Comparison of ENCODE assay signal across 18 cellular contexts in genomic region chr7:105032553-105033214, GRCh38. TPM values are rescaled to one million over a fixed set of nuclear protein-coding genes. Genes with fewer than 3 reads are reported as not detected.
DNase-seq lines count a peak whose midpoint lies in the region; ATAC-seq and TF ChIP-seq lines count a peak whose summit lies in the region.
"Had no signal": no experiment of that assay in that cellular context is flagged by ENCODE, and none has a peak within 500 bp of the region (broad histone marks: within the 10 kb centered on the region; RNA-seq: fewer than 3 reads in every experiment).

No MANE protein-coding gene starts in this region.

- H3K4me3 Mint-ChIP-seq in activated T-cell treated with anti-CD3 and anti-CD28 coated beads, Interleukin-2, amount 50 U/mL, for 24 hours = no peak overlapping the region
- no peak overlapping the region for H3K4me3 Mint-ChIP-seq in CD4-positive, alpha-beta T cell
- H3K4me3 Mint-ChIP-seq in effector memory CD8-positive, alpha-beta T cell = peak overlapping the region in 1 of 2 donors; percentile 35
- H3K4me3 Mint-ChIP-seq: GM23338 had no signal

- no peak for DNase-seq in activated T-cell treated with anti-CD3 and anti-CD28 coated beads, Interleukin-2, amount 50 U/mL, for 24 hours
- no peak for DNase-seq in activated T-cell treated with anti-CD3 and anti-CD28 coated beads for 4 hours
- no peak for DNase-seq in CD4-positive, alpha-beta T cell
- peak; percentile 29 for DNase-seq in SW480 (ENCODE audit: low spot score)
- DNase-seq in effector memory CD8-positive, alpha-beta T cell = no peak
- DNase-seq in stimulated activated CD4-positive, alpha-beta T cell treated with anti-CD3 and anti-CD28 coated beads, Interleukin-2, amount 100 ng/mL, for 48 hours = no peak
- no peak for DNase-seq in activated CD8-positive, alpha-beta memory T cell treated with anti-CD3 and anti-CD28 coated beads, Interleukin-2, amount 50 U/mL, for 48 hours
- DNase-seq: C1 segment of cervical spinal cord, DMS53, MV-4-11, NCI-H1417, NCI-H1930, NCI-H526 treated with DMSO at 0.1 percent for 48 hours, OCI-M1, SIG-M5 had no signal

- no peak for ATAC-seq in CD4-positive, alpha-beta T cell (ENCODE audit: poor library complexity)
- peak; percentile 20 for ATAC-seq in effector memory CD8-positive, alpha-beta T cell (replicated peaks)
- no peak for ATAC-seq in GM19023 (IDR thresholded peaks at IDR 0.05; ENCODE audit: unreplicated experiment)
- ATAC-seq: HCT116 had no signal

- H3K27ac Mint-ChIP-seq in activated T-cell treated with anti-CD3 and anti-CD28 coated beads, Interleukin-2, amount 50 U/mL, for 24 hours = peak overlapping the region; percentile 80
- peak overlapping the region; percentile 45 for H3K27ac Mint-ChIP-seq in CD4-positive, alpha-beta T cell
- H3K27ac Mint-ChIP-seq in effector memory CD8-positive, alpha-beta T cell = no peak overlapping the region
- H3K27ac Mint-ChIP-seq: GM23338 had no signal

- CTCF ChIA-PET in CD4-positive, alpha-beta T cell (lab: Charles Lee) = no interaction called here

- no peak for TF ChIP-seq CTCF in CD4-positive, alpha-beta T cell (IDR thresholded peaks at IDR 0.05)

- no peaks in the 10 kb centered on the region for H3K27me3 ChIP-seq in CD4-positive, alpha-beta T cell (ENCODE audit: control insufficient read depth, insufficient read depth, low read length)

- POLR2A ChIA-PET in CD4-positive, alpha-beta T cell (lab: Charles Lee) = no interaction called here

- H3K4me1 Mint-ChIP-seq in activated T-cell treated with anti-CD3 and anti-CD28 coated beads, Interleukin-2, amount 50 U/mL, for 24 hours (ENCODE audit: low read depth) = peaks cover 74% of the 10 kb centered on the region
- H3K4me1 Mint-ChIP-seq in CD4-positive, alpha-beta T cell (ENCODE audit: low read depth) = peaks cover 78% of the 10 kb centered on the region
- H3K4me1 Mint-ChIP-seq in effector memory CD8-positive, alpha-beta T cell (ENCODE audit: low read depth in 2 of 2) = peaks cover 56 to 68% of the 10 kb centered on the region in 2 donors

- intact Hi-C loops in CD4-positive, alpha-beta T cell (cut with DNase I, micrococcal nuclease) = no loop called here

- H3K27me3 Mint-ChIP-seq in activated T-cell treated with anti-CD3 and anti-CD28 coated beads, Interleukin-2, amount 50 U/mL, for 24 hours = no peaks in the 10 kb centered on the region
- no peaks in the 10 kb centered on the region for H3K27me3 Mint-ChIP-seq in CD4-positive, alpha-beta T cell
- no peaks in the 10 kb centered on the region for H3K27me3 Mint-ChIP-seq in effector memory CD8-positive, alpha-beta T cell

- peaks cover 56% of the 10 kb centered on the region for H3K36me3 Mint-ChIP-seq in activated T-cell treated with anti-CD3 and anti-CD28 coated beads, Interleukin-2, amount 50 U/mL, for 24 hours (ENCODE audit: low read depth)
- H3K36me3 Mint-ChIP-seq in CD4-positive, alpha-beta T cell (ENCODE audit: low read depth) = peaks cover 30% of the 10 kb centered on the region
- peaks cover 60% of the 10 kb centered on the region for H3K36me3 Mint-ChIP-seq in effector memory CD8-positive, alpha-beta T cell (ENCODE audit: insufficient read depth)

- no peaks in the 10 kb centered on the region for H3K9me3 Mint-ChIP-seq in activated T-cell treated with anti-CD3 and anti-CD28 coated beads, Interleukin-2, amount 50 U/mL, for 24 hours
- H3K9me3 Mint-ChIP-seq in CD4-positive, alpha-beta T cell = no peaks in the 10 kb centered on the region
- no peaks in the 10 kb centered on the region for H3K9me3 Mint-ChIP-seq in effector memory CD8-positive, alpha-beta T cell
- H3K9me3 Mint-ChIP-seq: GM23338 had no signal

- no peak overlapping the region for H3K27ac ChIP-seq in CD4-positive, alpha-beta T cell (ENCODE audit: low read depth, low read length)

- no peaks in the 10 kb centered on the region for H3K9me3 ChIP-seq in CD4-positive, alpha-beta T cell (ENCODE audit: control insufficient read depth, low read length)

RNA-seq across cellular contexts. Expression of gene KMT2E, which starts 18.7 kb away (rescaled TPM):
- total RNA-seq in CD4-positive, alpha-beta T cell = 100 to 1,000 TPM; 295 to 296 TPM

Comparison
In these comparisons a context has a peak if more than half of its experiments do, and no peak if none do; other contexts are left out.
1. H3K27ac Mint-ChIP-seq: peak in activated T-cell treated with anti-CD3 and anti-CD28 coated beads, Interleukin-2, amount 50 U/mL, for 24 hours (single experiment) and CD4-positive, alpha-beta T cell (single experiment); none in effector memory CD8-positive, alpha-beta T cell (0 of 2).